ENCODE assay signal across 21 cellular contexts in the genomic region with DNA sequence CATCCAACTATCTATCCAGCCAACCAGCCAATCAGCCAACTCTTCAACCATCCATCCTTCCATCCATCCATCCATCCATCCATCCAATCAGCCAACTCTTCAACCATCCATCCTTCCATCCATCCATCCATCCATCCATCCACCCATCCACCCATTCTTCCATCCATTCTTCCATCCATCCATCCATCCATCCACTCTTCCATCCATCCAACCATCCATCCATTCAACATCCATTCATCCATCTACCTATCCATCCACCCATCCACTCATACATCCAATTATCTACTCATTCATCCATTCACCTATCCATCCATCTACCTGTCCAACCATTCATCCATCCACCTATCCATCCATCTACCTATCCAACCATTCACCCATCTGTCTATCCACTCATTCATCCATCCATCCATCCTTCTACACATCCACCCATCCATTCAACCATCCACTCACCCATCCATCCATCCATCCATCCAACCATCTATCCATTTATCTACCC. TPM values are rescaled to one million over a fixed set of nuclear protein-coding genes. Genes with fewer than 3 reads are reported as not detected.
DNase-seq lines count a peak whose midpoint lies in the region; ATAC-seq, FAIRE-seq and TF ChIP-seq lines count a peak whose summit lies in the region.
"Had no signal": no experiment of that assay in that cellular context is flagged by ENCODE, and none has a peak within 500 bp of the region (broad histone marks: within the 10 kb centered on the region; RNA-seq: fewer than 3 reads in every experiment).

No MANE protein-coding gene starts in this region.

- H4K20me1 ChIP-seq in HepG2 (ENCODE audit: insufficient read depth, low read length) (no peaks in the 10 kb centered on the region), Karpas-422 (ENCODE audit: insufficient read depth, low read depth, low read length) (no peaks in the 10 kb centered on the region)

- H3K4me3 Mint-ChIP-seq in T-helper 17 cell (no peak overlapping the region), immature natural killer cell (no peak overlapping the region)
- H3K4me3 Mint-ChIP-seq: GM23338 had no signal

- no peak overlapping the region for H3K9ac ChIP-seq in HepG2 (ENCODE audit: insufficient read depth, low read depth, low read length)
- H3K9ac ChIP-seq in stomach smooth muscle (ENCODE audit: low read length in 2 of 2) = no peak overlapping the region
- H3K9ac ChIP-seq in Karpas-422 (ENCODE audit: low read length) = no peak overlapping the region

- H3K4me1 Mint-ChIP-seq in T-helper 17 cell (peaks cover 53% of the 10 kb centered on the region), immature natural killer cell (peaks cover 8 to 49% of the 10 kb centered on the region in 2 donors)
- H3K4me1 Mint-ChIP-seq: GM23338 had no signal

- no peak overlapping the region for H3K27ac ChIP-seq in HepG2 (ENCODE audit: extremely low read length, insufficient read depth, low read length)
- no peak overlapping the region for H3K27ac ChIP-seq in right lobe of liver
- H3K27ac ChIP-seq in stomach smooth muscle (ENCODE audit: low read length) = peak overlapping the region; percentile 66
- no peak overlapping the region for H3K27ac ChIP-seq in Karpas-422 (ENCODE audit: low read length)
- H3K27ac ChIP-seq: A549, C4-2B had no signal

- intact Hi-C loops in HepG2 (cut with micrococcal nuclease; ENCODE audit: unreplicated experiment) = no loop called here
- intact Hi-C loops in right lobe of liver (cut with DNase I) = no loop called here

- H3K4me2 ChIP-seq in HepG2 (ENCODE audit: low read depth, low read length) (no peak overlapping the region), Karpas-422 (ENCODE audit: low read depth, low read length, poor library complexity, severe bottlenecking) (no peak overlapping the region)
- H3K4me2 ChIP-seq: A549, GM23338 had no signal

- H3K4me3 ChIP-seq in HepG2 (replicated peaks in 1 of 3; ENCODE audit: insufficient read depth in 1 of 3, low read depth in 2 of 3, low read length in 3 of 3) (no peak overlapping the region), right lobe of liver (no peak overlapping the region), stomach smooth muscle (ENCODE audit: low read length in 2 of 2) (no peak overlapping the region), Karpas-422 (ENCODE audit: low read length) (no peak overlapping the region)
- H3K4me3 ChIP-seq: A549, GM23338 had no signal

- CTCF ChIA-PET in HepG2 (lab: Yijun Ruan, JAX; ENCODE audit: low intra/inter-chr PET ratio, low total read pairs) = no interaction called here

- no peaks in the 10 kb centered on the region for H3K9me3 Mint-ChIP-seq in immature natural killer cell

- TF ChIP-seq POLR2A in HepG2 (IDR thresholded peaks at IDR 0.05; ENCODE audit: insufficient read depth in 1 of 2, low read depth in 2 of 2, low read length in 2 of 2) = no peak
- no peak for TF ChIP-seq POLR2A in right lobe of liver (IDR thresholded peaks at IDR 0.05)

- H2AFZ ChIP-seq in HepG2 (ENCODE audit: low read length) = no peak overlapping the region
- H2AFZ ChIP-seq in Karpas-422 (ENCODE audit: low read length) = no peak overlapping the region
- H2AFZ ChIP-seq: GM23338 had no signal

- H3K27me3 ChIP-seq in HepG2 (ENCODE audit: control insufficient read depth in 1 of 2, insufficient read depth in 2 of 2, low read length in 2 of 2) (no peaks in the 10 kb centered on the region), right lobe of liver (no peaks in the 10 kb centered on the region), stomach smooth muscle (ENCODE audit: control insufficient read depth in 1 of 2, insufficient read depth in 2 of 2, low read length in 2 of 2) (no peaks in the 10 kb centered on the region), Karpas-422 (ENCODE audit: low read length) (no peaks in the 10 kb centered on the region)

- no peak for TF ChIP-seq EP300 in HepG2 (IDR thresholded peaks at IDR 0.05; ENCODE audit: low read depth in 2 of 2, low read length in 2 of 2)
- no peak for TF ChIP-seq EP300 in HepG2 (CRISPR knock-in tag; IDR thresholded peaks at IDR 0.05; ENCODE audit: borderline replicate concordance)

- H3K36me3 Mint-ChIP-seq in T-helper 17 cell (ENCODE audit: low read depth) = peaks cover 13% of the 10 kb centered on the region
- peaks cover 12 to 29% (median 23%) of the 10 kb centered on the region in 3 donors for H3K36me3 Mint-ChIP-seq in immature natural killer cell

- no TSS peak for BruUV-seq in HepG2 (replicated peaks; lab: Mats Ljungman, UMichigan)

- POLR2A ChIA-PET in HepG2 (lab: Yijun Ruan, JAX) = no interaction called here

- FAIRE-seq in HepG2 (lab: Jason Lieb, UNC) = no peak
- FAIRE-seq: A549 had no signal

- H3K4me1 ChIP-seq in HepG2 (ENCODE audit: insufficient read depth, low read length) (no peaks in the 10 kb centered on the region), right lobe of liver (no peaks in the 10 kb centered on the region), stomach smooth muscle (ENCODE audit: control insufficient read depth, insufficient read depth, low read length) (peaks cover 38% of the 10 kb centered on the region), Karpas-422 (ENCODE audit: low read length) (no peaks in the 10 kb centered on the region)
- H3K4me1 ChIP-seq: A549 had no signal

- ATAC-seq in HepG2 (no peak), right lobe of liver (no peak), T-helper 17 cell (no peak), omental fat pad (ENCODE audit: low FRiP score) (no peak), HG03342 (IDR thresholded peaks at IDR 0.05; ENCODE audit: unreplicated experiment) (no peak)
- ATAC-seq: A549, GM23338, SK-N-SH treated with all-trans-retinoic acid at 6 μM for 48 hours had no signal

- H3K27ac Mint-ChIP-seq in T-helper 17 cell (peak overlapping the region; percentile 90), immature natural killer cell (peak overlapping the region in 5 of 6 donors; percentile 34 to 68 (median 46))
- H3K27ac Mint-ChIP-seq: GM23338 had no signal

- H3K36me3 ChIP-seq in HepG2 (replicated peaks in 1 of 2; ENCODE audit: control insufficient read depth in 1 of 2, insufficient read depth in 2 of 2, low read length in 2 of 2) (no peaks in the 10 kb centered on the region), right lobe of liver (no peaks in the 10 kb centered on the region), stomach smooth muscle (ENCODE audit: control insufficient read depth in 2 of 2, insufficient read depth in 2 of 2, low read length in 2 of 2) (peaks cover 8 to 12% of the 10 kb centered on the region in 2 donors), Karpas-422 (ENCODE audit: insufficient read depth, low read length) (no peaks in the 10 kb centered on the region)

- H3K27me3 Mint-ChIP-seq in T-helper 17 cell = no peaks in the 10 kb centered on the region
- peaks cover 0 to 4% (median 0%) of the 10 kb centered on the region in 3 donors for H3K27me3 Mint-ChIP-seq in immature natural killer cell (ENCODE audit: low read depth in 3 of 3)

- no peak for TF ChIP-seq RAD21 in HepG2 (CRISPR knock-in tag; IDR thresholded peaks at IDR 0.05)

- no peaks in the 10 kb centered on the region for H3K9me2 ChIP-seq in Karpas-422 (replicated peaks; ENCODE audit: insufficient read depth, low read length)

- no peaks in the 10 kb centered on the region for H3K79me2 ChIP-seq in HepG2 (ENCODE audit: insufficient read depth, low read length)
- no peaks in the 10 kb centered on the region for H3K79me2 ChIP-seq in Karpas-422 (ENCODE audit: low read length)

- no peak for DNase-seq in HepG2 (ENCODE audit: low spot score)
- DNase-seq in right lobe of liver = no peak
- DNase-seq in T-helper 17 cell = no peak
- no peak for DNase-seq in immature natural killer cell
- DNase-seq in omental fat pad (ENCODE audit: low spot score) = no peak
- no peak for DNase-seq in Karpas-422
- DNase-seq: Calu3; DMS53; NCI-H1930; NCI-H2171; NCI-H446; NCI-H69; NK-92 treated with Interleukin-12 subunit alpha and Interleukin-12 subunit beta, amount 100 ng/mL, for 24 hours; OCI-M1; SHP77 treated with DMSO at 0.1 percent for 48 hours had no signal

- H3K9me3 ChIP-seq in HepG2 (ENCODE audit: low read length) (no peaks in the 10 kb centered on the region), right lobe of liver (no peaks in the 10 kb centered on the region), T-helper 17 cell (ENCODE audit: control insufficient read depth, low read length, poor library complexity, severe bottlenecking) (no peaks in the 10 kb centered on the region), stomach smooth muscle (ENCODE audit: control insufficient read depth in 2 of 2, low read length in 2 of 2) (no peaks in the 10 kb centered on the region), Karpas-422 (ENCODE audit: low read length) (no peaks in the 10 kb centered on the region)
- H3K9me3 ChIP-seq: A549 had no signal

- in situ Hi-C loops in HepG2 (cut with HindIII; ENCODE audit: extremely low pct_ligation_motif_present, low pct_unique_long_range_greater_than_20kb) = no loop called here

- TF ChIP-seq CTCF in HepG2 (CRISPR knock-in tag; IDR thresholded peaks at IDR 0.05) = no peak
- no peak for TF ChIP-seq CTCF in right lobe of liver (IDR thresholded peaks at IDR 0.05)
- TF ChIP-seq CTCF in omental fat pad (IDR thresholded peaks at IDR 0.05) = no peak

RNA-seq across cellular contexts. Expression of a gene that starts 9.4 kb away (rescaled TPM):
- 14.5 and 17.5 TPM in 2 replicates for total RNA-seq in HepG2 (2016; rRNA removed; fragmentation: Illumina TruSeq; extraction: Trizol)
- 1.7 and 1.8 TPM in 2 replicates for total RNA-seq in HepG2 (2016; cell fraction: cytosol; rRNA removed; fragmentation: Illumina TruSeq; extraction: Trizol; ENCODE audit: low read depth)
- total RNA-seq in HepG2 (2016; cell fraction: insoluble cytoplasmic fraction; rRNA removed; fragmentation: Illumina TruSeq; extraction: Trizol) = 13.1 and 19.3 TPM in 2 replicates
- total RNA-seq in HepG2 (2016; cell fraction: membrane; rRNA removed; fragmentation: Illumina TruSeq; extraction: Trizol) = 4.9 and 5.2 TPM in 2 replicates
- total RNA-seq in HepG2 (2016; cell fraction: nucleus; rRNA removed; fragmentation: Illumina TruSeq; extraction: Trizol) = 11.5 and 13.9 TPM in 2 replicates
- 4.2 and 7.2 TPM in 2 replicates for polyA plus RNA-seq in HepG2 (2011; rRNA removed)
- polyA plus RNA-seq in HepG2 (2011; cell fraction: cytosol; rRNA removed) = 5.5 and 6.5 TPM in 2 replicates
- polyA plus RNA-seq in HepG2 (2011; cell fraction: nucleus; rRNA removed) = 13.2 and 16.3 TPM in 2 replicates
- 10.7 and 11.4 TPM in 2 replicates for polyA plus RNA-seq in HepG2 (2012)
- 0.86 and 0.89 TPM in 2 replicates for polyA plus RNA-seq in HepG2 (2016; cell fraction: cytosol; fragmentation: Illumina TruSeq; extraction: Trizol; ENCODE audit: low read depth)
- 8.2 and 11.6 TPM in 2 replicates for polyA plus RNA-seq in HepG2 (2016; cell fraction: insoluble cytoplasmic fraction; fragmentation: Illumina TruSeq; extraction: Trizol; ENCODE audit: low read depth)
- 2.0 and 2.3 TPM in 2 replicates for polyA plus RNA-seq in HepG2 (2016; cell fraction: membrane; fragmentation: Illumina TruSeq; extraction: Trizol; ENCODE audit: low read depth)
- polyA plus RNA-seq in HepG2 (2016; cell fraction: nucleus; fragmentation: Illumina TruSeq; extraction: Trizol; ENCODE audit: insufficient read depth, low read depth) = 13.8 and 16.4 TPM in 2 replicates
- 7.5 and 13.6 TPM in 2 replicates for polyA minus RNA-seq in HepG2 (2011; rRNA and poly(A)+ RNA removed; ENCODE audit: low replicate concordance)
- 6.7 and 11.8 TPM in 2 replicates for polyA minus RNA-seq in HepG2 (2011; cell fraction: cytosol; rRNA and poly(A)+ RNA removed)
- polyA minus RNA-seq in HepG2 (2011; cell fraction: nucleus; rRNA and poly(A)+ RNA removed) = 10.2 and 11.5 TPM in 2 replicates
- total RNA-seq in right lobe of liver = 10 to 100 TPM; 15.1 to 19.2 (median 17.7) TPM
- total RNA-seq in T-helper 17 cell = 100 to 1,000 TPM; 118 to 127 TPM
- polyA plus RNA-seq in immature natural killer cell = 1 to 10 TPM in 2 of 3 donors, under 1 TPM in 1; 0.86 to 7.8 (median 1.2) TPM
- 10 to 100 TPM; 13.6 to 24.1 (median 19.4) TPM for total RNA-seq in omental fat pad
- total RNA-seq in Karpas-422 (2014; rRNA removed; shearing (Covaris generic); ENCODE audit: low replicate concordance) = 9.4 and 21.8 TPM in 2 replicates
